22 cellular contexts compared by ENCODE assay signal in genomic region chr3:136772709-136773108, GRCh38. TPM values are rescaled to one million over a fixed set of nuclear protein-coding genes. Genes with fewer than 3 reads are reported as not detected.
A peak's percentile ranks its signal among the peaks of the same experiment; 100 is the strongest.
DNase-seq lines count a peak whose midpoint lies in the region; TF ChIP-seq lines count a peak whose summit lies in the region.
"Had no signal": no experiment of that assay in that cellular context is flagged by ENCODE, and none has a peak within 500 bp of the region (broad histone marks: within the 10 kb centered on the region; RNA-seq: fewer than 3 reads in every experiment).

No MANE protein-coding gene starts in this region.

- no peak overlapping the region for H2AFZ ChIP-seq in mammary epithelial cell (ENCODE audit: low read depth, low read length)

- H3K4me3 ChIP-seq in AG10803 (ENCODE audit: low read length) (no peak overlapping the region), mammary epithelial cell (replicated peaks in 1 of 3; ENCODE audit: insufficient read depth in 1 of 3, low read depth in 2 of 3, low read length in 3 of 3) (no peak overlapping the region)
- H3K4me3 ChIP-seq: body of pancreas, psoas muscle, spleen, tibial nerve had no signal

- intact Hi-C loops in mammary epithelial cell (cut with micrococcal nuclease) = no loop called here

- in situ Hi-C loops in mammary epithelial cell (cut with MboI; ENCODE audit: low sequenced_read_pairs in 2 of 2) = no loop called here

- H3K27ac ChIP-seq in mammary epithelial cell (ENCODE audit: insufficient read depth, low read depth, low read length) = no peak overlapping the region
- H3K27ac ChIP-seq: body of pancreas, psoas muscle, spleen, tibial nerve had no signal

- no peaks in the 10 kb centered on the region for H3K79me2 ChIP-seq in mammary epithelial cell (ENCODE audit: insufficient read depth, low read length)

- BruUV-seq in mammary epithelial cell (replicated peaks; lab: Mats Ljungman, UMichigan) = no TSS peak

- H4K20me1 ChIP-seq in mammary epithelial cell (ENCODE audit: insufficient read depth, low read length) = no peaks in the 10 kb centered on the region

- H3K9ac ChIP-seq in mammary epithelial cell (ENCODE audit: insufficient read depth, low read length) = no peak overlapping the region

- CTCF ChIA-PET in mammary epithelial cell (lab: Charles Lee; ENCODE audit: low non-redundant PET) = no interaction called here

- 60% methylated on average over 1 of the region's 1 CpG for WGBS in mammary epithelial cell (ENCODE audit: low coverage, missing lambda C conversion rate)

- no peaks in the 10 kb centered on the region for H3K4me1 ChIP-seq in mammary epithelial cell (ENCODE audit: insufficient read depth, low read length)
- H3K4me1 ChIP-seq: body of pancreas, psoas muscle, spleen, tibial nerve had no signal

- H3K27me3 ChIP-seq in mammary epithelial cell (ENCODE audit: insufficient read depth, low read length) = no peaks in the 10 kb centered on the region
- H3K27me3 ChIP-seq: body of pancreas, spleen, tibial nerve had no signal

- H3K9me3 ChIP-seq in mammary epithelial cell (replicated peaks; ENCODE audit: insufficient read depth, low read length) = no peaks in the 10 kb centered on the region
- H3K9me3 ChIP-seq: body of pancreas, psoas muscle, spleen, tibial nerve had no signal

- H3K36me3 ChIP-seq in mammary epithelial cell (ENCODE audit: insufficient read depth, low read length) = no peaks in the 10 kb centered on the region
- H3K36me3 ChIP-seq: spleen, tibial nerve had no signal

- H3K4me2 ChIP-seq in mammary epithelial cell (ENCODE audit: insufficient read depth, low read depth, low read length) = no peak overlapping the region

- DNase-seq in AG10803 (ENCODE audit: low read depth) (peak; percentile 45), HT1080 (ENCODE audit: low read depth) (peak; percentile 55), mammary epithelial cell (peak; percentile 29), islet precursor cell (peak; percentile 72), putamen (ENCODE audit: low spot score) (no peak), epidermal melanocyte (ENCODE audit: insufficient read length, low spot score) (no peak), OCI-M1 (lab: John Stamatoyannopoulos, UW) (no peak)
- no peak for DNase-seq in central memory CD4-positive, alpha-beta T cell
- DNase-seq: activated CD4-positive, alpha-beta T cell treated with anti-CD3 and anti-CD28 coated beads for 36 hours; body of pancreas; CD8-positive, alpha-beta T cell; cortex of kidney; glutamatergic neuron; H9; NCI-H526; psoas muscle; SHP77 treated with DMSO at 0.1 percent for 48 hours; spleen; stimulated activated CD4-positive, alpha-beta T cell treated with anti-CD3 and anti-CD28 coated beads, Interleukin-4, amount 100 ng/mL, for 24 hours; stimulated activated naive CD8-positive, alpha-beta T cell treated with anti-CD3 and anti-CD28 coated beads, Interleukin-15, amount 100 ng/mL, for 72 hours; T-helper 1 cell had no signal

- TF ChIP-seq CTCF in AG10803 (conservative IDR thresholded peaks at IDR 0.05; ENCODE audit: low read length) = no peak
- no peak for TF ChIP-seq CTCF in mammary epithelial cell (conservative IDR thresholded peaks at IDR 0.05 in 1 of 2, IDR thresholded peaks at IDR 0.05 in 1 of 2; ENCODE audit: extremely low read depth in 1 of 2, insufficient read depth in 1 of 2, low read depth in 1 of 2, low read length in 2 of 2)

- dilution Hi-C loops in mammary epithelial cell (cut with HindIII; ENCODE audit: low sequenced_read_pairs) = no loop called here

RNA-seq across cellular contexts. Expression of gene STAG1, which starts 20.5 kb away (rescaled TPM):
- total RNA-seq in HT1080 (2014; rRNA removed; shearing (Covaris generic)) = 34.2 and 35.9 TPM in 2 replicates
- 14.7 and 20.1 TPM in 2 replicates for polyA plus RNA-seq in HT1080 (2015; cell fraction: cytosol; rRNA removed)
- polyA plus RNA-seq in HT1080 (2015; cell fraction: nucleus; rRNA removed) = 25.2 and 26.2 TPM in 2 replicates
- total RNA-seq in mammary epithelial cell = 10 to 100 TPM; 19.2 to 29.9 TPM
- 7.0 TPM for polyA plus RNA-seq in mammary epithelial cell
- polyA minus RNA-seq in mammary epithelial cell = 6.4 TPM

RNA-seq across cellular contexts. Expression of gene SLC35G2, which starts 46.2 kb away (rescaled TPM):
- total RNA-seq in HT1080 (2014; rRNA removed; shearing (Covaris generic)) = 38.7 and 42.3 TPM in 2 replicates
- polyA plus RNA-seq in HT1080 (2015; cell fraction: cytosol; rRNA removed) = 39.2 and 46.1 TPM in 2 replicates
- polyA plus RNA-seq in HT1080 (2015; cell fraction: nucleus; rRNA removed) = 51.5 and 52.7 TPM in 2 replicates
- 1 to 10 TPM; 3.9 to 6.0 TPM for total RNA-seq in mammary epithelial cell
- polyA plus RNA-seq in mammary epithelial cell = 3.9 TPM
- 7.3 TPM for polyA minus RNA-seq in mammary epithelial cell

Comparison
In these comparisons a context has a peak if more than half of its experiments do, and no peak if none do; other contexts are left out.
1. DNase-seq: peak in AG10803 (single experiment), HT1080 (single experiment), mammary epithelial cell (single experiment) and islet precursor cell (single experiment); none in putamen (single experiment), epidermal melanocyte (single experiment), central memory CD4-positive, alpha-beta T cell (single experiment) and OCI-M1 (single experiment).